Comparison of ENCODE assay signal across 8 cellular contexts in the genomic region with DNA sequence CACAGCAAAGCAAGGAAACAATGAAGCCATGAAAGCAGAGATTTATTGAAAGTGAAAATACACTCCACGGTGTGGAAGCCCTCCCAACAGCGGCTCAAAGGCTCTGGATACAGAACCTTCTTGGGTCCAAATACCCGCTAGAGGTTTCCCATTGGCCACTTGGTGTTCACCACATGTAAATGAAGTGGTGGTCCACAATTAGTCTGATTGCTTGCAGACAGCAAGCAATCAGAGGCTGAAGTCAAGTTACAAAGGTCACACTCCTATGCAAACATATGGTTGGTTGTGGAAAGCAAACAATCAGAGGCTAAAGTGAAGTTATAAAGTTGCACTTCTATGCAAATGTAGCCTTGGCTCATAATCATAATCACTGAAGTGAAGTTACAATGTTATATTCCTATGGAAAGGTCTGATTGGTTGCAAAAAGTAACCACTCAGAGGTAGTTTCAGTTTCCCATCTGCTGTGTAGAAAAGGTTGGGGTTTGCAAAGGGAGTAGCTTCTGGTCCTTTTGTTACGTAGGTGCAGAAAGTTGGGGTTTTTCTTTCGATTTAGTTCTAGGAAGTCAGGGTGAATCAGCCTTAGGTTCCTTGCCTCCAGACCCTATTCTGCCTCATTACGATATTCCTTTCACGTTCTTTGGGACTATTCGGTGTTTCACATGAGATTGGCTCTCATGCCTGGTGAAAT. TPM values are rescaled to one million over a fixed set of nuclear protein-coding genes. Genes with fewer than 3 reads are reported as not detected.
A peak's percentile ranks its signal among the peaks of the same experiment; 100 is the strongest.
DNase-seq lines count a peak whose midpoint lies in the region; ATAC-seq and TF ChIP-seq lines count a peak whose summit lies in the region.

No MANE protein-coding gene starts in this region.

- no peak for TF ChIP-seq CTCF in left ventricle myocardium inferior (IDR thresholded peaks at IDR 0.05; ENCODE audit: borderline replicate concordance)

- no peaks in the 10 kb centered on the region for H3K9me3 ChIP-seq in left ventricle myocardium inferior (replicated peaks)

- no peaks in the 10 kb centered on the region for H3K36me3 ChIP-seq in left ventricle myocardium inferior

- H3K27me3 ChIP-seq in left ventricle myocardium inferior (ENCODE audit: low read depth), result no peaks in the 10 kb centered on the region

- H3K4me1 ChIP-seq in left ventricle myocardium inferior, result no peaks in the 10 kb centered on the region

- H3K4me3 ChIP-seq in left ventricle myocardium inferior, result no peak overlapping the region

- DNase-seq in activated CD4-positive, CD25-positive, alpha-beta regulatory T cell treated with anti-CD3 and anti-CD28 coated beads, Interleukin-2, amount 50 U/mL, for 16 hours (ENCODE audit: low read depth, low spot score), result peak; percentile 12
- no peak for DNase-seq in activated CD4-positive, CD25-positive, alpha-beta regulatory T cell treated with anti-CD3 and anti-CD28 coated beads, Interleukin-2, amount 50 U/mL, for 72 hours
- DNase-seq in RPMI7951 (ENCODE audit: low read depth) (peak; percentile 16), medulla oblongata (ENCODE audit: extremely low spot score) (peak; percentile 51), left ventricle myocardium inferior (no peak), NCI-H1105 treated with DMSO at 0.1 percent for 48 hours (lab: John Stamatoyannopoulos, UW) (no peak), NCI-H748 (lab: John Stamatoyannopoulos, UW; ENCODE audit: unreplicated experiment) (no peak)

- intact Hi-C loops in left ventricle myocardium inferior (cut with micrococcal nuclease), result no loop called here

- no peak overlapping the region for H3K27ac ChIP-seq in left ventricle myocardium inferior (replicated peaks)

- ATAC-seq in HG02884 (IDR thresholded peaks at IDR 0.05; ENCODE audit: unreplicated experiment), result peak; percentile 99

RNA-seq across cellular contexts. Expression of gene MTF2, which starts 36.8 kb away (rescaled TPM):
- total RNA-seq in RPMI7951 (2014; rRNA removed; shearing (Covaris generic)), result 19.5 and 24.5 TPM in 2 replicates
- 5.6 TPM for total RNA-seq in left ventricle myocardium inferior

Comparison
In these comparisons a context has a peak if more than half of its experiments do, and no peak if none do; other contexts are left out.
1. DNase-seq: peak in activated CD4-positive, CD25-positive, alpha-beta regulatory T cell treated with anti-CD3 and anti-CD28 coated beads, Interleukin-2, amount 50 U/mL, for 16 hours (single experiment), RPMI7951 (single experiment) and medulla oblongata (single experiment); none in activated CD4-positive, CD25-positive, alpha-beta regulatory T cell treated with anti-CD3 and anti-CD28 coated beads, Interleukin-2, amount 50 U/mL, for 72 hours (single experiment), left ventricle myocardium inferior (single experiment), NCI-H1105 treated with DMSO at 0.1 percent for 48 hours (single experiment) and NCI-H748 (single experiment).